ENCODE assay signal across 19 cellular contexts in the genomic region with DNA sequence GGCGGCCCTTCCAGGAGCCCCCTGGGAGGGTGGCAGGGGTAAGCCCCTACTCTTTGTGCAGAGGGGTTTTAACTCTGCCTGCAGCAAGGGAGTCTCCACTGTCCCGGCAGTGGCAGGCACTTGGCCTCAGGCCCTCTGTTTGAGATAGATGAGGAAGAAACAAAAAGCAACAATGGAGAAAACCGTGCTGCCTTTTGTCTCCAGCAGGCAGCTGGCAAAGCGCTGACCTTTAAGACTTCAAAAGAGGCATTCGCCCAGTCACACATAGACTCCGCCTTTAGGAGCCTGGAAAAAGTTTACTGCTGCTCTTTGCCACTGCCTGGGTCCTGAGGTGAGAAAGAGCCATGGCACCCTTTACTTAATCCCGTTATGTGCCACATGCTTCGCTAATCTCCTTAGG.
"Had no signal": no experiment of that assay in that cellular context is flagged by ENCODE, and none has a peak within 500 bp of the region (broad histone marks: within the 10 kb centered on the region; RNA-seq: fewer than 3 reads in every experiment).

No MANE protein-coding gene starts in this region.

- DNase-seq: activated CD4-positive, alpha-beta T cell treated with anti-CD3 and anti-CD28 coated beads for 1 hour; activated CD8-positive, alpha-beta memory T cell treated with anti-CD3 and anti-CD28 coated beads for 24 hours; activated effector memory CD4-positive, alpha-beta T cell treated with anti-CD3 and anti-CD28 coated beads, Interleukin-2, amount 50 U/mL, for 16 hours; activated naive CD4-positive, alpha-beta T cell treated with anti-CD3 and anti-CD28 coated beads, Interleukin-2, amount 50 U/mL, for 16 hours; activated T-cell treated with anti-CD3 and anti-CD28 coated beads, Interleukin-2, amount 50 U/mL, for 72 hours; aorta; gastrocnemius medialis; left ventricle myocardium superior; naive B cell; pancreas; right lobe of liver; stimulated activated CD4-positive, alpha-beta T cell treated with anti-CD3 and anti-CD28 coated beads, Interleukin-4, amount 100 ng/mL, for 24 hours; T-helper 17 cell; upper lobe of right lung had no signal

- FAIRE-seq: pancreas had no signal

- H3K9me3 ChIP-seq: gastrocnemius medialis, heart left ventricle, pancreas, right lobe of liver, upper lobe of right lung had no signal

- H3K27me3 ChIP-seq: gastrocnemius medialis, heart left ventricle, pancreas, right lobe of liver, upper lobe of right lung had no signal

- H3K36me3 ChIP-seq: gastrocnemius medialis, heart left ventricle, pancreas, right lobe of liver, upper lobe of right lung had no signal

- ATAC-seq: activated T-cell treated with anti-CD3 and anti-CD28 coated beads, Interleukin-2, amount 50 U/mL, for 72 hours; gastrocnemius medialis; heart left ventricle; left ventricle myocardium superior; pancreas; right lobe of liver; stimulated activated effector memory CD8-positive, alpha-beta T cell treated with anti-CD3 and anti-CD28 coated beads, Interleukin-12 subunit alpha, Interleukin-12 subunit beta, amount 100 ng/mL, for 72 hours; T-helper 17 cell; upper lobe of right lung had no signal

- H3K4me1 ChIP-seq: heart left ventricle, pancreas, right lobe of liver, upper lobe of right lung had no signal

- H3K27ac ChIP-seq: coronary artery, gastrocnemius medialis, heart left ventricle, pancreas, right lobe of liver, upper lobe of right lung, VCaP had no signal

- H3K4me3 ChIP-seq: coronary artery, gastrocnemius medialis, heart left ventricle, pancreas, right lobe of liver, smooth muscle cell, upper lobe of right lung had no signal
